In genomic region chr15:78312551-78312950, GRCh38 we compare ENCODE assay signal across 1 cellular context.
TF ChIP-seq lines count a peak whose summit lies in the region.

No MANE protein-coding gene starts in this region.

TF ChIP-seq in H1, 55 proteins besides CTCF, POLR2A, EP300 and RAD21:
- TF ChIP-seq CHD2 (IDR thresholded peaks at IDR 0.05; ENCODE audit: low read length) = no peak
- TF ChIP-seq ATF3 (IDR thresholded peaks at IDR 0.05; ENCODE audit: insufficient read depth, low read depth, low read length) = no peak
- TF ChIP-seq SRF (IDR thresholded peaks at IDR 0.05; ENCODE audit: low read depth, low read length) = no peak
- no peak for TF ChIP-seq RFX5 (IDR thresholded peaks at IDR 0.05; ENCODE audit: borderline replicate concordance, low read depth, low read length)
- no peak for TF ChIP-seq EGR1 (IDR thresholded peaks at IDR 0.05; ENCODE audit: borderline replicate concordance, low read depth, low read length)
- TF ChIP-seq POLR2AphosphoS5 (IDR thresholded peaks at IDR 0.05; ENCODE audit: low read depth, low read length) = no peak
- TF ChIP-seq HDAC6 (IDR thresholded peaks at IDR 0.05; ENCODE audit: low read depth, low read length) = no peak
- no peak for TF ChIP-seq RNF2 (IDR thresholded peaks at IDR 0.05; ENCODE audit: borderline replicate concordance, low read depth, low read length, missing control alignments, poor library complexity, severe bottlenecking)
- TF ChIP-seq FOSL1 (IDR thresholded peaks at IDR 0.05; ENCODE audit: insufficient read depth, low read depth, low read length) = no peak
- TF ChIP-seq BACH1 (IDR thresholded peaks at IDR 0.05; ENCODE audit: low read length) = no peak
- TF ChIP-seq E2F6 (IDR thresholded peaks at IDR 0.05) = no peak
- TF ChIP-seq CEBPB (IDR thresholded peaks at IDR 0.05; ENCODE audit: low read depth, low read length) = no peak
- TF ChIP-seq TAF7 (optimal IDR thresholded peaks at IDR 0.05; ENCODE audit: borderline replicate concordance, low read depth, low read length) = no peak
